In the genomic region with DNA sequence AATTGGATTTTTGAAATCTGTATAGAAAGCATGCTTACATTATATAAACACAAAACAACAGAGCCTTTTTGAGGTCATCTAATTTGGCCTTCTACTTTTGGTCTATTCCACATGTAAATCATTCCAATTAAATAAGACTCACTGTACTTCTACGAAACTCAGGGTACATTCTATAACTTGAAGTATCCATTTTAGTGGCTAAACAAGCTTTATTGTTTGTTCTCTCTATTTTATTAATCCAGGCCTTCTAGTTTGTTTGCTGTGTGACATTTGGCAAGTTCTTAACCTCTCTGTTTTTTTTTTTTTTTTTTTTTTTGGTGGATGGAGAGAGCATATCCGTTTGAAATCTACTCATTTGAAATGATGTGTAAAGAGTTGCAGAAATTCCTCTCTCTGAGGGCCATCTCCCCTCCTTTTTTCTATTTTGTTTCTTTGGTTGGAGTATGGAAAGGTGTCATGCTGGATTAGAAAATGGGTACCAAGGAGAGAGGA, we compare ENCODE assay signal across 4 cellular contexts.
TF ChIP-seq lines count a peak whose summit lies in the region.

No MANE protein-coding gene starts in this region.

TF ChIP-seq in A549, 52 proteins besides CTCF, POLR2A, EP300 and RAD21:
- TF ChIP-seq REST (IDR thresholded peaks at IDR 0.05), result no peak
- 0 out of 2 replicates have a peak, but pooled peaks have one; percentile 47 for TF ChIP-seq HDAC2 (IDR thresholded peaks at IDR 0.05)
- TF ChIP-seq ZNF302 (CRISPR knock-in tag; IDR thresholded peaks at IDR 0.05), result no peak
- TF ChIP-seq ZC3H11A (IDR thresholded peaks at IDR 0.05), result no peak

TF ChIP-seq in HEK293, 187 proteins besides CTCF, POLR2A, EP300 and RAD21:
- TF ChIP-seq IKZF3 (tag by site-specific recombination; IDR thresholded peaks at IDR 0.05) (no peak), KLF1 (tag by site-specific recombination; IDR thresholded peaks at IDR 0.05) (no peak), ZNF768 (tag by site-specific recombination; IDR thresholded peaks at IDR 0.05) (peak; percentile 59; the same call in 1 of the 2 replicates)
- TF ChIP-seq, protein P1, sequence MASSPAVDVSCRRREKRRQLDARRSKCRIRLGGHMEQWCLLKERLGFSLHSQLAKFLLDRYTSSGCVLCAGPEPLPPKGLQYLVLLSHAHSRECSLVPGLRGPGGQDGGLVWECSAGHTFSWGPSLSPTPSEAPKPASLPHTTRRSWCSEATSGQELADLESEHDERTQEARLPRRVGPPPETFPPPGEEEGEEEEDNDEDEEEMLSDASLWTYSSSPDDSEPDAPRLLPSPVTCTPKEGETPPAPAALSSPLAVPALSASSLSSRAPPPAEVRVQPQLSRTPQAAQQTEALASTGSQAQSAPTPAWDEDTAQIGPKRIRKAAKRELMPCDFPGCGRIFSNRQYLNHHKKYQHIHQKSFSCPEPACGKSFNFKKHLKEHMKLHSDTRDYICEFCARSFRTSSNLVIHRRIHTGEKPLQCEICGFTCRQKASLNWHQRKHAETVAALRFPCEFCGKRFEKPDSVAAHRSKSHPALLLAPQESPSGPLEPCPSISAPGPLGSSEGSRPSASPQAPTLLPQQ (tag by site-specific recombination; IDR thresholded peaks at IDR 0.05), result no peak

TF ChIP-seq in K562, 482 proteins besides CTCF, POLR2A, EP300 and RAD21:
- TF ChIP-seq KDM5B (IDR thresholded peaks at IDR 0.05; ENCODE audit: insufficient replicate concordance, low read depth, low read length), result no peak
- TF ChIP-seq CBX8 (IDR thresholded peaks at IDR 0.05; ENCODE audit: borderline replicate concordance, extremely low read depth, low read depth, low read length, poor library complexity, severe bottlenecking), result no peak
- TF ChIP-seq NFIX (CRISPR knock-in tag; IDR thresholded peaks at IDR 0.05; ENCODE audit: low read depth), result no peak
- TF ChIP-seq STAT5A (IDR thresholded peaks at IDR 0.05; ENCODE audit: borderline replicate concordance, low read length), result no peak
- TF ChIP-seq IFI16 (CRISPR knock-in tag; IDR thresholded peaks at IDR 0.05), result no peak
- 0 out of 2 replicates have a peak, but pooled peaks have one; percentile 31 for TF ChIP-seq ADNP (tag; IDR thresholded peaks at IDR 0.05)
- TF ChIP-seq RBM25 (IDR thresholded peaks at IDR 0.05; ENCODE audit: low read depth, low read length, severe bottlenecking), result peak; percentile 92
- TF ChIP-seq STAG1 (CRISPR knock-in tag; IDR thresholded peaks at IDR 0.05; ENCODE audit: borderline replicate concordance), result no peak
- peak; percentile 89 for TF ChIP-seq BCOR (IDR thresholded peaks at IDR 0.05)
- TF ChIP-seq ZKSCAN8 (CRISPR knock-in tag; IDR thresholded peaks at IDR 0.05), result no peak
- no peak for TF ChIP-seq GTF2E2 (tag; IDR thresholded peaks at IDR 0.05)
- TF ChIP-seq WHSC1 (IDR thresholded peaks at IDR 0.05; ENCODE audit: low read length), result no peak
- peak; percentile 49 for TF ChIP-seq ZFP36 (IDR thresholded peaks at IDR 0.05; ENCODE audit: low read depth, low read length, partially characterized antibody)
- 0 out of 2 replicates have a peak, but pooled peaks have one; percentile 67 for TF ChIP-seq SMARCA5 (IDR thresholded peaks at IDR 0.05)
- TF ChIP-seq ZNF586 (CRISPR knock-in tag; conservative IDR thresholded peaks at IDR 0.05), result no peak
- no peak for TF ChIP-seq PCBP2 (IDR thresholded peaks at IDR 0.05; ENCODE audit: low read depth, low read length, poor library complexity, severe bottlenecking)
- peak; percentile 48; the same call in 1 of the 2 replicates for TF ChIP-seq HDAC2 (IDR thresholded peaks at IDR 0.05)

TF ChIP-seq in H1, 55 proteins besides CTCF, POLR2A, EP300 and RAD21:
- peak in 1 of 2 experiments; percentile 40; a peak in 1 of 4 replicates for TF ChIP-seq HDAC2 (IDR thresholded peaks at IDR 0.05; ENCODE audit: borderline replicate concordance in 1 of 2, low read depth in 2 of 2, low read length in 2 of 2)
- TF ChIP-seq KDM1A (IDR thresholded peaks at IDR 0.05; ENCODE audit: borderline replicate concordance, low read length), result peak; percentile 52; the same call in 1 of the 2 replicates
- TF ChIP-seq CHD2 (IDR thresholded peaks at IDR 0.05; ENCODE audit: low read length), result no peak
